ENCODE assay signal across 9 cellular contexts in the genomic region with DNA sequence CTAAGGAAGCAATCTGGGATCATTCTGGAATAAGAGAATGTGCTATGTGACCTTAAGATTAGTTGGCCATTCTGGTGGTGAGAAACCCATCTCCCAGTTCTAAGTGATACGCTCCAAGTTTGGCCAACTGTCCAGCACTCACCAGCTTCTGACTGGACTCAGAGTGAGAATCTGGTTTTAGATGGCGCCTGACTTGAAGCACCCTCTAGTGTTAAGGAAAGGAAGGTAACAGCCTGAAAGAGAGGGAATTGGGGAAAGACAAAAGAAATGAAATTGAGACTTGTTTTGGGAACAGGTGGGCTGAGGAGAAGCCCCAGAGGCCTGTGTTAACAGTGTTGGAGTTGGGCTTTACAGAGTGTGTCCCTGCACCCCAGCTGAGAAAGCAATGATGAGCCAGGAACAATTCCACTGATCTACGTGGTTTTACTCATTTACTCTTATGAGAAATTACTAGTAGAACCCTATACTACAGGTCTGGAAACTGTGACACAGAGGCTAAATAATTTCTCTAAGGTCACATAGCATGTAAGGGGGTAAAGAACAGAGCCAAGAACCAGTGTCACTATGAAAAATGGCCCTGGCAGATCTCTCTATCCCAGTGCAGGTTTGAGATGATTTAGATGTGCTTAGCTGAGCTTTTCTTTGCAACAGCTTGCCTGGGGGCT. TPM values are rescaled to one million over a fixed set of nuclear protein-coding genes. Genes with fewer than 3 reads are reported as not detected.
DNase-seq lines count a peak whose midpoint lies in the region; ATAC-seq and TF ChIP-seq lines count a peak whose summit lies in the region.
"Had no signal": no experiment of that assay in that cellular context is flagged by ENCODE, and none has a peak within 500 bp of the region (broad histone marks: within the 10 kb centered on the region; RNA-seq: fewer than 3 reads in every experiment).

No MANE protein-coding gene starts in this region.

- intact Hi-C loops in natural killer cell (cut with micrococcal nuclease), result loop anchor here (5.0 kb wide), 1 partner anchor 67 kb away; no protein-coding TSS in a partner anchor

- H3K4me3 Mint-ChIP-seq in brain (no peak overlapping the region), neural crest cell (no peak overlapping the region), natural killer cell (no peak overlapping the region)

- peaks cover 18% of the 10 kb centered on the region for H3K27me3 Mint-ChIP-seq in brain
- peaks cover 22% of the 10 kb centered on the region for H3K27me3 Mint-ChIP-seq in neural crest cell (ENCODE audit: low read depth)
- H3K27me3 Mint-ChIP-seq in natural killer cell (ENCODE audit: low read depth in 2 of 2), result peaks cover 9% of the 10 kb centered on the region in 2 donors

- H3K4me1 Mint-ChIP-seq in brain (no peaks in the 10 kb centered on the region), neural crest cell (no peaks in the 10 kb centered on the region), natural killer cell (no peaks in the 10 kb centered on the region)

- H3K4me3 ChIP-seq in LNCaP clone FGC (ENCODE audit: low read depth, low read length), result no peak overlapping the region

- no peak for ATAC-seq in natural killer cell
- no peak for ATAC-seq in GM21381 (IDR thresholded peaks at IDR 0.05; ENCODE audit: unreplicated experiment)

- peak; percentile 58 for TF ChIP-seq CTCF in LNCaP clone FGC (IDR thresholded peaks at IDR 0.05; ENCODE audit: control insufficient read depth, extremely low read depth, insufficient read depth)
- TF ChIP-seq CTCF in brain (conservative IDR thresholded peaks at IDR 0.05), result peak; percentile 26 to 57
- TF ChIP-seq CTCF in neural crest cell (conservative IDR thresholded peaks at IDR 0.05), result peak; percentile 60
- no peak for TF ChIP-seq CTCF in natural killer cell (IDR thresholded peaks at IDR 0.05)

- H3K36me3 Mint-ChIP-seq in brain, result no peaks in the 10 kb centered on the region
- no peaks in the 10 kb centered on the region for H3K36me3 Mint-ChIP-seq in neural crest cell (ENCODE audit: low read depth)
- no peaks in the 10 kb centered on the region for H3K36me3 Mint-ChIP-seq in natural killer cell

- H3K9me3 Mint-ChIP-seq in brain (no peaks in the 10 kb centered on the region), neural crest cell (no peaks in the 10 kb centered on the region), natural killer cell (no peaks in the 10 kb centered on the region)

- DNase-seq in ELR (ENCODE audit: low read depth) (peak; percentile 56), LNCaP clone FGC (ENCODE audit: low read depth) (no peak), neural crest cell (ENCODE audit: low read depth, low spot score) (no peak), natural killer cell (no peak), cerebellar nuclear complex (lab: John Stamatoyannopoulos, UW) (no peak)
- no peak for DNase-seq in activated naive CD4-positive, alpha-beta T cell treated with anti-CD3 and anti-CD28 coated beads, Interleukin-2, amount 50 U/mL, for 16 hours

- H3K27ac Mint-ChIP-seq in brain (peak overlapping the region in 1 of 5 experiments; percentile 12), neural crest cell (ENCODE audit: unreplicated experiment) (no peak overlapping the region), natural killer cell (no peak overlapping the region)

RNA-seq across cellular contexts. Expression of gene FCAMR, which starts 9.3 kb away (rescaled TPM):
- polyA plus RNA-seq in brain (ENCODE audit: insufficient read depth, low read depth, low replicate concordance), result not detected
- not detected in 2 replicates for total RNA-seq in neural crest cell
- total RNA-seq in natural killer cell, result not detected
- total RNA-seq: temporal lobe had no signal

RNA-seq across cellular contexts. Expression of gene PIGR, which starts 33.2 kb away (rescaled TPM):
- not detected for polyA plus RNA-seq in brain (ENCODE audit: insufficient read depth, low read depth, low replicate concordance)
- not detected in 2 replicates for total RNA-seq in neural crest cell
- total RNA-seq in natural killer cell, result under 1 TPM in 1 of 3 donors, not detected in 2; 0.38 TPM

RNA-seq across cellular contexts. Expression of gene C1orf116, which starts 53.0 kb away (rescaled TPM):
- polyA plus RNA-seq in brain (ENCODE audit: insufficient read depth, low read depth, low replicate concordance), result 2.1 TPM
- total RNA-seq in neural crest cell (0.30 and 0.37 TPM in 2 replicates), natural killer cell (under 1 TPM; 0.21 to 0.39 (median 0.30) TPM)

RNA-seq across cellular contexts. Expression of gene FCMR, which starts 57.8 kb away (rescaled TPM):
- polyA plus RNA-seq in brain (ENCODE audit: insufficient read depth, low read depth, low replicate concordance), result 3.6 TPM
- total RNA-seq in neural crest cell, result not detected in 2 replicates
- 100 to 1,000 TPM; 157 to 178 (median 177) TPM for total RNA-seq in natural killer cell
